Comparison of ENCODE assay signal across 7 cellular contexts in the genomic region with DNA sequence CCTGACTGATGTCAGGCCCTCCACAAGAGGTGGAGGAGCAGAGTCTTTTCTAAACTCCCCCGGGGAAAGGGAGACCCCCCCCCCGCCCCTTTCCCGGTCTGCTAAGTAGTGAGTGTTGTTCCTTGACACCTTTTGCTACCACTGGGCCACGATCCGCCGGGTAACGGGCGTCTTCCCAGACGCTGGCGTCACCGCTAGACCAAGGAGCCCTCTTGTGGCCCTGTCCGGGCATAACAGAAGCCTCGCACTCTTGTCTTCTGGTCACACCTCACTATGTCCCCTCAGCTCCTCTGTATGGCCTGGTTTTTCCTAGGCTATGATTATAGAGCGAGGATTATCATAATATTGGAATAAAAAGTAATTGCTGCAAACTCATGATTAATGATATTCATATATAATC. TPM values are rescaled to one million over a fixed set of nuclear protein-coding genes. Genes with fewer than 3 reads are reported as not detected.
A peak's percentile ranks its signal among the peaks of the same experiment; 100 is the strongest.
DNase-seq lines count a peak whose midpoint lies in the region; FAIRE-seq and TF ChIP-seq lines count a peak whose summit lies in the region.
"Not testable (repeated sequence)": the region's sequence is repeated elsewhere in the genome, so short reads cannot be mapped to it uniquely, and the experiment has no call there.

No MANE protein-coding gene starts in this region.

- peak; percentile 47 to 72 for TF ChIP-seq CTCF in endothelial cell of umbilical vein (IDR thresholded peaks at IDR 0.05; ENCODE audit: extremely low read depth in 1 of 2, insufficient read depth in 1 of 2, low read depth in 1 of 2, low read length in 2 of 2)
- peak; percentile 57 for TF ChIP-seq CTCF in liver (IDR thresholded peaks at IDR 0.05; ENCODE audit: low read depth, low read length, missing input control)
- TF ChIP-seq CTCF in smooth muscle cell (IDR thresholded peaks at IDR 0.05; ENCODE audit: borderline replicate concordance, insufficient read depth, poor library complexity, severe bottlenecking), result peak; percentile 58

- not testable (repeated sequence) for TF ChIP-seq POLR2A in endothelial cell of umbilical vein (IDR thresholded peaks at IDR 0.05; ENCODE audit: low read depth, low read length)

- peak; percentile 62 for DNase-seq in ELR (ENCODE audit: low read depth)
- DNase-seq in NCI-H1930 (lab: John Stamatoyannopoulos, UW), result peak; percentile 28 to 52
- DNase-seq in T1000 (lab: John Stamatoyannopoulos, UW), result peak; percentile 62
- DNase-seq in activated gamma-delta T cell treated with anti-CD3 and anti-CD28 coated beads, Interleukin-2, amount 50 U/mL, for 16 hours (ENCODE audit: low read depth), result peak; percentile 50
- DNase-seq in endothelial cell of umbilical vein (ENCODE audit: low read depth, low spot score), result peak; percentile 34
- peak; percentile 10 for DNase-seq in smooth muscle cell (lab: John Stamatoyannopoulos, UW; ENCODE audit: unreplicated experiment)

- peak; percentile 67 to 71 for TF ChIP-seq RAD21 in liver (IDR thresholded peaks at IDR 0.05)

- H3F3A ChIP-seq in smooth muscle cell (ENCODE audit: low read depth), result not testable (repeated sequence)

- not testable (repeated sequence) for H3K27ac ChIP-seq in endothelial cell of umbilical vein (ENCODE audit: insufficient read depth, low read depth, low read length); liver (ENCODE audit: low read depth in 1 of 2, low read length in 2 of 2); smooth muscle cell (ENCODE audit: low read depth)

- dilution Hi-C loops in endothelial cell of umbilical vein (cut with MboI; ENCODE audit: extremely low pct_ligation_motif_present, low sequenced_read_pairs), result not testable (repeated sequence)

- WGBS in liver, result 7% methylated on average over 14 of the region's 14 CpGs
- 6% methylated on average over 14 of the region's 14 CpGs for WGBS in smooth muscle cell (ENCODE audit: low lambda C conversion rate)

- intact Hi-C loops in endothelial cell of umbilical vein (cut with micrococcal nuclease), result loop anchor here (5.0 to 10.0 kb wide), 2 partner anchors 65 to 242 kb away; partner anchors contain the start of gene FLYWCH1

- not testable (repeated sequence) for H2AFZ ChIP-seq in endothelial cell of umbilical vein (ENCODE audit: low read depth, low read length); smooth muscle cell (ENCODE audit: low read depth)

- H3K4me2 ChIP-seq in endothelial cell of umbilical vein (ENCODE audit: insufficient read depth, low read length), result not testable (repeated sequence)
- peak overlapping the region; percentile 72 for H3K4me2 ChIP-seq in smooth muscle cell

- H3K9me3 ChIP-seq in endothelial cell of umbilical vein (replicated peaks; ENCODE audit: control insufficient read depth, insufficient read depth, low read length); liver (ENCODE audit: control insufficient read depth in 4 of 4, low read length in 3 of 4); smooth muscle cell (replicated peaks; ENCODE audit: low read depth): not testable (repeated sequence)

- H3K36me3 ChIP-seq in endothelial cell of umbilical vein (ENCODE audit: control insufficient read depth in 2 of 2, extremely low read depth in 1 of 2, insufficient read depth in 2 of 2, low read length in 2 of 2); liver (ENCODE audit: control insufficient read depth in 4 of 4, insufficient read depth in 3 of 4, low read depth in 1 of 4, low read length in 3 of 4); smooth muscle cell (ENCODE audit: low read depth): not testable (repeated sequence)

- CTCF ChIA-PET in endothelial cell of umbilical vein (lab: Charles Lee), result interaction anchor here (1.0 kb wide), 2 partner anchors 10 to 12 kb away, joined by 3 read pairs; partner anchors contain the start of gene KCTD5

- FAIRE-seq in endothelial cell of umbilical vein (lab: Jason Lieb, UNC), result peak; percentile 71

- H3K79me2 ChIP-seq in endothelial cell of umbilical vein (ENCODE audit: control insufficient read depth, insufficient read depth, low read length), result not testable (repeated sequence)
- peaks cover 17% of the 10 kb centered on the region for H3K79me2 ChIP-seq in smooth muscle cell (ENCODE audit: low read depth)

- H3K9ac ChIP-seq in endothelial cell of umbilical vein (replicated peaks; ENCODE audit: extremely low read depth, insufficient read depth, low read length); liver (ENCODE audit: low read depth in 1 of 2, low read length in 2 of 2); smooth muscle cell (ENCODE audit: low read depth): not testable (repeated sequence)

- not testable (repeated sequence) for H3K9me1 ChIP-seq in endothelial cell of umbilical vein (replicated peaks; ENCODE audit: control insufficient read depth, extremely low read depth, insufficient read depth, low read length)

- not testable (repeated sequence) for H3K4me1 ChIP-seq in endothelial cell of umbilical vein (ENCODE audit: control insufficient read depth, extremely low read depth, insufficient read depth, low read length); smooth muscle cell (ENCODE audit: low read depth)
- peaks cover 5 to 15% (median 11%) of the 10 kb centered on the region in 4 donors for H3K4me1 ChIP-seq in liver (ENCODE audit: control insufficient read depth in 4 of 4, insufficient read depth in 4 of 4, low read length in 3 of 4)

- H3K4me3 ChIP-seq in endothelial cell of umbilical vein (replicated peaks in 1 of 3; ENCODE audit: insufficient read depth in 1 of 3, low read depth in 1 of 3, low read length in 3 of 3); liver (ENCODE audit: low read depth in 1 of 3, low read length in 3 of 3); smooth muscle cell: not testable (repeated sequence)

- H4K20me1 ChIP-seq in endothelial cell of umbilical vein (replicated peaks; ENCODE audit: control insufficient read depth, extremely low read depth, insufficient read depth, low read length); smooth muscle cell (ENCODE audit: low read depth): not testable (repeated sequence)

- not testable (repeated sequence) for H3K27me3 ChIP-seq in endothelial cell of umbilical vein (ENCODE audit: control insufficient read depth in 2 of 2, insufficient read depth in 2 of 2, low read length in 2 of 2); liver (ENCODE audit: control insufficient read depth in 4 of 4, insufficient read depth in 4 of 4, low read length in 3 of 4); smooth muscle cell (ENCODE audit: low read depth)

- BruUV-seq in endothelial cell of umbilical vein (replicated peaks; lab: Mats Ljungman, UMichigan), result not testable (repeated sequence)

- POLR2A ChIA-PET in endothelial cell of umbilical vein (lab: Charles Lee), result not testable (repeated sequence)

RNA-seq across cellular contexts. Expression of gene KCTD5, which starts 12.3 kb away (rescaled TPM):
- total RNA-seq in endothelial cell of umbilical vein (30.8 and 32.2 TPM in 2 replicates), liver (10 to 100 TPM; 11.3 to 14.2 TPM), smooth muscle cell (27.0 and 38.2 TPM in 2 replicates)
- polyA plus RNA-seq in endothelial cell of umbilical vein (42.0 and 61.4 TPM in 2 replicates), liver (10 to 100 TPM in 1 of 2 donors, 1 to 10 TPM in 1; 8.3 to 11.7 TPM), smooth muscle cell (35.5 and 36.6 TPM in 2 replicates)
- 34.8 and 53.2 TPM in 2 replicates for polyA plus RNA-seq in endothelial cell of umbilical vein (2011; cell fraction: cytosol; rRNA removed)
- 20.9 and 21.8 TPM in 2 replicates for polyA plus RNA-seq in endothelial cell of umbilical vein (2011; cell fraction: nucleus; rRNA removed)
- polyA plus RNA-seq in endothelial cell of umbilical vein (2012), result 27.4 and 36.9 TPM in 2 replicates
- polyA minus RNA-seq in endothelial cell of umbilical vein, result 19.9 and 20.8 TPM in 2 replicates
- 14.6 TPM for polyA minus RNA-seq in endothelial cell of umbilical vein (2011; cell fraction: cytosol; rRNA and poly(A)+ RNA removed)
- 8.0 and 16.8 TPM in 2 replicates for polyA minus RNA-seq in endothelial cell of umbilical vein (2011; cell fraction: nucleus; rRNA and poly(A)+ RNA removed)

RNA-seq across cellular contexts. Expression of gene PRSS27, which starts 50.0 kb away (rescaled TPM):
- total RNA-seq in endothelial cell of umbilical vein (0.53 and 0.60 TPM in 2 replicates), liver (1 to 10 TPM in 1 of 2 donors, under 1 TPM in 1; 0.05 to 1.5 TPM), smooth muscle cell (0.63 and 2.7 TPM in 2 replicates)
- polyA plus RNA-seq in endothelial cell of umbilical vein (0.33 and 0.53 TPM in 2 replicates), liver (under 1 TPM in 1 of 2 donors, not detected in 1; 0.22 TPM), smooth muscle cell (2.3 and 3.3 TPM in 2 replicates)
- 0.10 and 0.39 TPM in 2 replicates for polyA plus RNA-seq in endothelial cell of umbilical vein (2011; cell fraction: cytosol; rRNA removed)
- polyA plus RNA-seq in endothelial cell of umbilical vein (2011; cell fraction: nucleus; rRNA removed), result 0.66 and 0.74 TPM in 2 replicates
- 0.23 TPM in 1 of 2 replicates, not detected in the other for polyA plus RNA-seq in endothelial cell of umbilical vein (2012)
- polyA minus RNA-seq in endothelial cell of umbilical vein, result 0.12 TPM in 1 of 2 replicates, not detected in the other
- 0.72 TPM for polyA minus RNA-seq in endothelial cell of umbilical vein (2011; cell fraction: cytosol; rRNA and poly(A)+ RNA removed)
- 0.14 and 0.67 TPM in 2 replicates for polyA minus RNA-seq in endothelial cell of umbilical vein (2011; cell fraction: nucleus; rRNA and poly(A)+ RNA removed)

Comparison
In these comparisons a context has a peak if more than half of its experiments do, and no peak if none do; other contexts are left out.
1. DNase-seq: peak in every context shown above with its lines; median percentile 62 in ELR; 62 in T1000; 50 in activated gamma-delta T cell treated with anti-CD3 and anti-CD28 coated beads, Interleukin-2, amount 50 U/mL, for 16 hours; 40 in NCI-H1930; 34 in endothelial cell of umbilical vein; 10 in smooth muscle cell.